In genomic region chr22:40177738-40178416, GRCh38 we compare ENCODE assay signal across 8 cellular contexts. TPM values are rescaled to one million over a fixed set of nuclear protein-coding genes. Genes with fewer than 3 reads are reported as not detected.
DNase-seq lines count a peak whose midpoint lies in the region; ATAC-seq and TF ChIP-seq lines count a peak whose summit lies in the region.

TSS of gene TNRC6B (plus strand) at chr22:40177925. CDS start at chr22:40178136, 211 bp downstream.

- TSS peak; percentile 90 for BruUV-seq in Panc1 (replicated peaks; lab: Mats Ljungman, UMichigan)

- peak within 1 kb of the TSS; percentile 84 for H3K9ac ChIP-seq in KMS-11
- H3K9ac ChIP-seq in fibroblast of lung (ENCODE audit: insufficient read depth, low read length): peak within 1 kb of the TSS; percentile 67

- H3K36me3 ChIP-seq in KMS-11 (ENCODE audit: insufficient read depth) (no peaks in the 10 kb centered on the region), Panc1 (ENCODE audit: control insufficient read depth, insufficient read depth, low read length) (peaks cover 5% of the 10 kb centered on the region; the same call in 1 of the 2 replicates), fibroblast of lung (ENCODE audit: control insufficient read depth, insufficient read depth, low read length) (no peaks in the 10 kb centered on the region)

- H3K4me1 ChIP-seq in KMS-11 (ENCODE audit: low read depth, poor library complexity, severe bottlenecking) (peaks cover 28% of the 10 kb centered on the region), Panc1 (ENCODE audit: control insufficient read depth, insufficient read depth, low read length) (peaks cover 30% of the 10 kb centered on the region), fibroblast of lung (ENCODE audit: control insufficient read depth, extremely low read depth, insufficient read depth, low read length) (peaks cover 10% of the 10 kb centered on the region)

- TF ChIP-seq CTCF in KMS-11 (conservative IDR thresholded peaks at IDR 0.05; ENCODE audit: low read depth, low read length): no peak
- no peak for TF ChIP-seq CTCF in Panc1 (IDR thresholded peaks at IDR 0.05)
- no peak for TF ChIP-seq CTCF in fibroblast of lung (conservative IDR thresholded peaks at IDR 0.05 in 1 of 2, IDR thresholded peaks at IDR 0.05 in 1 of 2; ENCODE audit: low read depth in 1 of 2, low read length in 2 of 2)

- intact Hi-C loops in Panc1 (cut with micrococcal nuclease; ENCODE audit: unreplicated experiment): no loop called here

- no peaks in the 10 kb centered on the region for H3K36me3 Mint-ChIP-seq in naive B cell

- DNase-seq in DMS79 treated with DMSO at 0.1 percent for 48 hours (lab: John Stamatoyannopoulos, UW): peak; percentile 89
- peak; percentile 83 for DNase-seq in Panc1 (ENCODE audit: low read depth, low spot score)
- DNase-seq in activated T-helper 1 cell treated with Interleukin-2 at 50 U/mL for 16 hours (ENCODE audit: low read depth): peak; percentile 48
- DNase-seq in fibroblast of lung (ENCODE audit: low read depth in 2 of 2): peak; percentile 98
- DNase-seq in naive B cell: peak; percentile 88
- DNase-seq in stimulated activated naive CD8-positive, alpha-beta T cell treated with anti-CD3 and anti-CD28 coated beads, Interleukin-15, Interleukin-2, amounts not matched to agents 100 U/mL and 50 U/mL, for 24 hours: peak; percentile 66

- peak within 1 kb of the TSS; percentile 84 to 95 (median 94) for H3K27ac Mint-ChIP-seq in naive B cell

- no peaks in the 10 kb centered on the region for H3K27me3 ChIP-seq in KMS-11 (ENCODE audit: insufficient read depth, low read depth)
- no peaks in the 10 kb centered on the region for H3K27me3 ChIP-seq in Panc1 (ENCODE audit: control insufficient read depth, insufficient read depth, low read length)
- no peaks in the 10 kb centered on the region for H3K27me3 ChIP-seq in fibroblast of lung (ENCODE audit: control insufficient read depth, insufficient read depth, low read length)

- H3K27me3 Mint-ChIP-seq in naive B cell: no peaks in the 10 kb centered on the region

- POLR2A ChIA-PET in Panc1 (lab: Charles Lee): interaction anchor here (0.6 to 1.8 kb wide), 2 partner anchors 38 to 134 kb away, joined by 9 to 16 read pairs; no protein-coding TSS in a partner anchor

- H3K4me3 Mint-ChIP-seq in naive B cell: peak within 1 kb of the TSS; percentile 78 to 95 (median 94)

- CTCF ChIA-PET in Panc1 (lab: Charles Lee): no interaction called here

- H3K4me2 ChIP-seq in KMS-11 (peak within 1 kb of the TSS; percentile 90), fibroblast of lung (ENCODE audit: extremely low read depth, insufficient read depth, low read length) (peak within 1 kb of the TSS; percentile 91)

- in situ Hi-C loops in Panc1 (cut with HindIII; ENCODE audit: low pct_unique_long_range_greater_than_20kb, low sequenced_read_pairs): no loop called here

- H2AFZ ChIP-seq in KMS-11 (ENCODE audit: low read depth) (peak within 1 kb of the TSS; percentile 60), fibroblast of lung (ENCODE audit: low read length) (peak within 1 kb of the TSS; percentile 73)

- H3K4me3 ChIP-seq in KMS-11 (IDR thresholded peaks at IDR 0.05; ENCODE audit: insufficient read depth, low read depth, low read length) (peak within 1 kb of the TSS; percentile 16), Panc1 (ENCODE audit: low read depth in 2 of 2, low read length in 2 of 2) (peak within 1 kb of the TSS; percentile 90), fibroblast of lung (replicated peaks in 1 of 4; ENCODE audit: control extremely low read depth in 1 of 4, insufficient read depth in 1 of 4, low read depth in 3 of 4, low read length in 4 of 4) (peak within 1 kb of the TSS; percentile 72 to 98 (median 84))

- no peaks in the 10 kb centered on the region for H3K9me3 Mint-ChIP-seq in naive B cell

- peaks cover 50% of the 10 kb centered on the region for H3K79me2 ChIP-seq in KMS-11 (ENCODE audit: insufficient read depth, low read depth)
- peaks cover 48% of the 10 kb centered on the region for H3K79me2 ChIP-seq in fibroblast of lung (ENCODE audit: control insufficient read depth, insufficient read depth, low read length)

- H3K9me3 ChIP-seq in Panc1 (ENCODE audit: control insufficient read depth, insufficient read depth, low read depth, low read length): no peaks in the 10 kb centered on the region
- H3K9me3 ChIP-seq in fibroblast of lung (ENCODE audit: control insufficient read depth, insufficient read depth, low read depth, low read length): no peaks in the 10 kb centered on the region

- ATAC-seq in GM21723 (IDR thresholded peaks at IDR 0.05; ENCODE audit: unreplicated experiment): peak; percentile 78
- ATAC-seq in Panc1: peak; percentile 94
- ATAC-seq in naive B cell (ENCODE audit: low read depth in 2 of 2): peak; percentile 96 to 97
- peak; percentile 86 for ATAC-seq in stimulated activated naive CD8-positive, alpha-beta T cell treated with anti-CD3 and anti-CD28 coated beads, Interleukin-15, Interleukin-2, amounts not matched to agents 100 U/mL and 50 U/mL, for 24 hours

- peaks cover 51 to 68% (median 60%) of the 10 kb centered on the region in 3 donors for H3K4me1 Mint-ChIP-seq in naive B cell

- peak within 1 kb of the TSS; percentile 76 for H3K27ac ChIP-seq in KMS-11
- H3K27ac ChIP-seq in Panc1 (ENCODE audit: low read length): peak within 1 kb of the TSS; percentile 98
- H3K27ac ChIP-seq in fibroblast of lung (ENCODE audit: insufficient read depth, low read length): peak within 1 kb of the TSS; percentile 80

- H4K20me1 ChIP-seq in KMS-11 (ENCODE audit: insufficient read depth) (no peaks in the 10 kb centered on the region), fibroblast of lung (ENCODE audit: control insufficient read depth, extremely low read depth, insufficient read depth, low read length) (no peaks in the 10 kb centered on the region)

RNA-seq across cellular contexts. Expression of gene TNRC6B, which starts in this region (rescaled TPM):
- 30.7 TPM for total RNA-seq in Panc1 (2021; ENCODE audit: unreplicated experiment)
- 7.5 TPM for polyA plus RNA-seq in Panc1 (2012; ENCODE audit: insufficient read length)
- 13.1 and 17.8 TPM in 2 replicates for total RNA-seq in fibroblast of lung
- 5.7 and 6.4 TPM in 2 replicates for polyA plus RNA-seq in fibroblast of lung
- 5.2 and 5.3 TPM in 2 replicates for polyA plus RNA-seq in fibroblast of lung (2012)
- polyA minus RNA-seq in fibroblast of lung (ENCODE audit: low replicate concordance): 24.9 and 34.6 TPM in 2 replicates
- polyA plus RNA-seq in naive B cell (ENCODE audit: low read depth in 6 of 6): 100 to 1,000 TPM in 4 of 6 donors, 10 to 100 TPM in 2; 37.3 to 171 (median 109) TPM

Comparison
In these comparisons a context has a peak if more than half of its experiments do, and no peak if none do; other contexts are left out.
1. Peak in every context shown above with its lines: DNase-seq, ATAC-seq, H3K4me3 ChIP-seq and H3K27ac ChIP-seq.
2. RNA of gene TNRC6B (polyA plus RNA-seq): 37.3 to 171 TPM in naive B cell; 5.2 to 6.4 TPM in fibroblast of lung; every median in the first group is over 4 times any median in the second.
3. DNase-seq: peak in every context shown above with its lines; median percentile 98 in fibroblast of lung; 89 in DMS79 treated with DMSO at 0.1 percent for 48 hours; 88 in naive B cell; 83 in Panc1; 66 in stimulated activated naive CD8-positive, alpha-beta T cell treated with anti-CD3 and anti-CD28 coated beads, Interleukin-15, Interleukin-2, amounts not matched to agents 100 U/mL and 50 U/mL, for 24 hours; 48 in activated T-helper 1 cell treated with Interleukin-2 at 50 U/mL for 16 hours.
4. H3K4me3 ChIP-seq: peak in every context shown above with its lines; median percentile 90 in Panc1; 84 in fibroblast of lung; 16 in KMS-11.